Comparison of ENCODE assay signal across 8 cellular contexts in the genomic region with DNA sequence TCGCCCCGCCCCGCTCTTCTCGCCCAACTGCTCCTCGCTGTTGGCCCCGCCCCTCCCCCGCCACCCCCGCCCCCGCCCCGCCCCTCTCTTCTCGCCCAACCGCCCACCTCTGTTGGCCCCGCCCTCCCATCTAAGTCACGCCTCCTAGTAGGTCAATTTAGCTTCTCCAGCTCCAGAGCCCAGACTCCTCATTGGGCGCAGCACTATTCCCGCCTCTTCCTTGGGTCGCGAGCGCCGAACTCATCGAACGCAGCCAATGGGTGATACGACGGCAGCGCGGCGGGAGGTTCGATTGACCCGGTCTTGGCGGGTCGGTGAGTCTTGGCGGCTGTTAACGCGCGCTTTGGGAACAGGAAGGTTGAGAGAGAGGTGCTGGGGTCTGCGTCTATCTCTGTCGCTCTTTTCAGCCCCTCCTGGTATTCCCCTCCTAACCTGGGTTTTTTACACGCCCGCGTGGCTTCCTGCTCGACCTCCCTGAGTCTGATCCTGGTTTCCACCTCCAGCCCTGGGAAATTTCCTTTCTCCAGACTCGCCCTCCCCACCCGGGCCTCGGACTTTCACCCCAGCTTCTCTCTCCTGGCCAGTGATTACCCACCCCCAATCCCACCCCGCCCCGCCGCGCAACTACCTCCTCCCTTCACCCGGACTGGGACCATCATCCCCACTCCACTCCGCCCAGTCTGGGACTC. TPM values are rescaled to one million over a fixed set of nuclear protein-coding genes. Genes with fewer than 3 reads are reported as not detected.
A peak's percentile ranks its signal among the peaks of the same experiment; 100 is the strongest.
DNase-seq lines count a peak whose midpoint lies in the region; ATAC-seq and TF ChIP-seq lines count a peak whose summit lies in the region.

RAD54L (plus strand) TSS at position 331 of the 689 bp plus-strand sequence. CDS start 643 bp downstream, outside the sequence.

- H3K4me3 ChIP-seq in LNCaP clone FGC (ENCODE audit: low read depth, low read length), result peak within 1 kb of the TSS; percentile 73
- peak within 1 kb of the TSS; percentile 72 to 90 (median 77) for H3K4me3 ChIP-seq in fibroblast of lung (replicated peaks in 1 of 4; ENCODE audit: control extremely low read depth in 1 of 4, insufficient read depth in 1 of 4, low read depth in 3 of 4, low read length in 4 of 4)

- H3K27me3 ChIP-seq in fibroblast of lung (ENCODE audit: control insufficient read depth, insufficient read depth, low read length), result no peaks in the 10 kb centered on the region

- H3K4me1 ChIP-seq in fibroblast of lung (ENCODE audit: control insufficient read depth, extremely low read depth, insufficient read depth, low read length), result no peaks in the 10 kb centered on the region

- H2AFZ ChIP-seq in fibroblast of lung (ENCODE audit: low read length), result peak within 1 kb of the TSS; percentile 89

- H3K9me3 Mint-ChIP-seq in activated T-helper 1 cell treated with anti-CD3 and anti-CD28 coated beads, Interleukin-12 subunit alpha, Interleukin-12 subunit beta, Interleukin-2, Interleukin-4 antibody, amounts not matched to agents 30 ng/mL and 10 ng/mL and 1 ng/mL, durations not matched to agents 14 hours and 24 hours and 36 hours, result no peaks in the 10 kb centered on the region
- no peaks in the 10 kb centered on the region for H3K9me3 Mint-ChIP-seq in naive thymus-derived CD8-positive, alpha-beta T cell
- H3K9me3 Mint-ChIP-seq in stimulated activated naive B cell treated with anti-CD40 and anti-IgM and Interleukin-4, amounts not matched to agents 10 μg/mL and 1 μg/mL and 100 μg/mL, for 72 hours, result no peaks in the 10 kb centered on the region

- H3K4me2 ChIP-seq in fibroblast of lung (ENCODE audit: extremely low read depth, insufficient read depth, low read length), result peak within 1 kb of the TSS; percentile 79

- ATAC-seq in naive thymus-derived CD8-positive, alpha-beta T cell, result peak; percentile 93 to 94
- ATAC-seq in stimulated activated naive B cell treated with anti-CD40 and anti-IgM and Interleukin-4, amounts not matched to agents 10 μg/mL and 1 μg/mL and 100 μg/mL, for 72 hours (replicated peaks), result peak; percentile 91 to 94

- intact Hi-C loops in activated T-helper 1 cell treated with anti-CD3 and anti-CD28 coated beads, Interleukin-12 subunit alpha, Interleukin-12 subunit beta, Interleukin-2, Interleukin-4 antibody, amounts not matched to agents 30 ng/mL and 10 ng/mL and 1 ng/mL, durations not matched to agents 14 hours and 24 hours and 36 hours (cut with micrococcal nuclease), result loop anchor here (1.0 to 5.0 kb wide), 10 partner anchors 49 to 1235 kb away; partner anchors contain the start of genes EFCAB14, GPBP1L1, HECTD3 and IPP

- peaks cover 17% of the 10 kb centered on the region for H3K36me3 Mint-ChIP-seq in activated T-helper 1 cell treated with anti-CD3 and anti-CD28 coated beads, Interleukin-12 subunit alpha, Interleukin-12 subunit beta, Interleukin-2, Interleukin-4 antibody, amounts not matched to agents 30 ng/mL and 10 ng/mL and 1 ng/mL, durations not matched to agents 14 hours and 24 hours and 36 hours (ENCODE audit: low read depth)
- no peaks in the 10 kb centered on the region for H3K36me3 Mint-ChIP-seq in naive thymus-derived CD8-positive, alpha-beta T cell
- peaks cover 1 to 17% of the 10 kb centered on the region in 2 donors for H3K36me3 Mint-ChIP-seq in stimulated activated naive B cell treated with anti-CD40 and anti-IgM and Interleukin-4, amounts not matched to agents 10 μg/mL and 1 μg/mL and 100 μg/mL, for 72 hours

- no peaks in the 10 kb centered on the region for H3K27me3 Mint-ChIP-seq in activated T-helper 1 cell treated with anti-CD3 and anti-CD28 coated beads, Interleukin-12 subunit alpha, Interleukin-12 subunit beta, Interleukin-2, Interleukin-4 antibody, amounts not matched to agents 30 ng/mL and 10 ng/mL and 1 ng/mL, durations not matched to agents 14 hours and 24 hours and 36 hours (ENCODE audit: insufficient read depth)
- H3K27me3 Mint-ChIP-seq in naive thymus-derived CD8-positive, alpha-beta T cell, result no peaks in the 10 kb centered on the region
- H3K27me3 Mint-ChIP-seq in stimulated activated naive B cell treated with anti-CD40 and anti-IgM and Interleukin-4, amounts not matched to agents 10 μg/mL and 1 μg/mL and 100 μg/mL, for 72 hours, result no peaks in the 10 kb centered on the region

- TF ChIP-seq CTCF in LNCaP clone FGC (IDR thresholded peaks at IDR 0.05; ENCODE audit: control insufficient read depth, extremely low read depth, insufficient read depth) (no peak), fibroblast of lung (conservative IDR thresholded peaks at IDR 0.05 in 1 of 2, IDR thresholded peaks at IDR 0.05 in 1 of 2; ENCODE audit: low read depth in 1 of 2, low read length in 2 of 2) (no peak)

- peak; percentile 99 for DNase-seq in EH (ENCODE audit: low read depth)
- DNase-seq in GOT3 (lab: John Stamatoyannopoulos, UW), result peak; percentile 90
- peak; percentile 97 for DNase-seq in LNCaP clone FGC (ENCODE audit: low read depth)
- peak; percentile 100 for DNase-seq in RPMI8226
- peak; percentile 95 for DNase-seq in activated T-helper 1 cell treated with anti-CD3 and anti-CD28 coated beads, Interleukin-12 subunit alpha, Interleukin-12 subunit beta, Interleukin-2, Interleukin-4 antibody, amounts not matched to agents 30 ng/mL and 10 ng/mL and 1 ng/mL, durations not matched to agents 14 hours and 24 hours and 36 hours (ENCODE audit: low spot score)
- peak; percentile 99 for DNase-seq in fibroblast of lung (ENCODE audit: low read depth in 2 of 2)
- peak; percentile 88 to 98 (median 94) for DNase-seq in naive thymus-derived CD8-positive, alpha-beta T cell
- DNase-seq in stimulated activated naive B cell treated with anti-CD40 and anti-IgM and Interleukin-4, amounts not matched to agents 10 μg/mL and 1 μg/mL and 100 μg/mL, for 72 hours, result peak; percentile 95

- H3K79me2 ChIP-seq in fibroblast of lung (ENCODE audit: control insufficient read depth, insufficient read depth, low read length), result peaks cover 10% of the 10 kb centered on the region

- no peaks in the 10 kb centered on the region for H3K36me3 ChIP-seq in fibroblast of lung (ENCODE audit: control insufficient read depth, insufficient read depth, low read length)

- no peaks in the 10 kb centered on the region for H4K20me1 ChIP-seq in fibroblast of lung (ENCODE audit: control insufficient read depth, extremely low read depth, insufficient read depth, low read length)

- H3K9ac ChIP-seq in fibroblast of lung (ENCODE audit: insufficient read depth, low read length), result peak within 1 kb of the TSS; percentile 60

- POLR2A ChIA-PET in naive thymus-derived CD8-positive, alpha-beta T cell (lab: Charles Lee), result interaction anchor here (0.5 to 2.8 kb wide), 5 partner anchors 11 to 697 kb away, joined by 3 to 29 read pairs (median 6); partner anchors contain the start of genes AKR1A1, LRRC41, NSUN4 and UQCRH

- peak within 1 kb of the TSS; percentile 59 for H3K27ac ChIP-seq in fibroblast of lung (ENCODE audit: insufficient read depth, low read length)

- no peaks in the 10 kb centered on the region for H3K9me3 ChIP-seq in fibroblast of lung (ENCODE audit: control insufficient read depth, insufficient read depth, low read depth, low read length)

- H3K4me1 Mint-ChIP-seq in activated T-helper 1 cell treated with anti-CD3 and anti-CD28 coated beads, Interleukin-12 subunit alpha, Interleukin-12 subunit beta, Interleukin-2, Interleukin-4 antibody, amounts not matched to agents 30 ng/mL and 10 ng/mL and 1 ng/mL, durations not matched to agents 14 hours and 24 hours and 36 hours (ENCODE audit: low read depth), result peaks cover 39% of the 10 kb centered on the region
- peaks cover 8 to 21% (median 19%) of the 10 kb centered on the region in 4 donors for H3K4me1 Mint-ChIP-seq in naive thymus-derived CD8-positive, alpha-beta T cell
- peaks cover 15 to 25% of the 10 kb centered on the region in 2 donors for H3K4me1 Mint-ChIP-seq in stimulated activated naive B cell treated with anti-CD40 and anti-IgM and Interleukin-4, amounts not matched to agents 10 μg/mL and 1 μg/mL and 100 μg/mL, for 72 hours

- peak within 1 kb of the TSS; percentile 94 for H3K27ac Mint-ChIP-seq in activated T-helper 1 cell treated with anti-CD3 and anti-CD28 coated beads, Interleukin-12 subunit alpha, Interleukin-12 subunit beta, Interleukin-2, Interleukin-4 antibody, amounts not matched to agents 30 ng/mL and 10 ng/mL and 1 ng/mL, durations not matched to agents 14 hours and 24 hours and 36 hours
- peak within 1 kb of the TSS; percentile 71 to 94 (median 86) for H3K27ac Mint-ChIP-seq in naive thymus-derived CD8-positive, alpha-beta T cell
- H3K27ac Mint-ChIP-seq in stimulated activated naive B cell treated with anti-CD40 and anti-IgM and Interleukin-4, amounts not matched to agents 10 μg/mL and 1 μg/mL and 100 μg/mL, for 72 hours, result peak within 1 kb of the TSS; percentile 92

- H3K4me3 Mint-ChIP-seq in activated T-helper 1 cell treated with anti-CD3 and anti-CD28 coated beads, Interleukin-12 subunit alpha, Interleukin-12 subunit beta, Interleukin-2, Interleukin-4 antibody, amounts not matched to agents 30 ng/mL and 10 ng/mL and 1 ng/mL, durations not matched to agents 14 hours and 24 hours and 36 hours, result peak within 1 kb of the TSS; percentile 97
- peak within 1 kb of the TSS; percentile 82 to 96 (median 92) for H3K4me3 Mint-ChIP-seq in naive thymus-derived CD8-positive, alpha-beta T cell
- peak within 1 kb of the TSS; percentile 91 to 93 for H3K4me3 Mint-ChIP-seq in stimulated activated naive B cell treated with anti-CD40 and anti-IgM and Interleukin-4, amounts not matched to agents 10 μg/mL and 1 μg/mL and 100 μg/mL, for 72 hours

RNA-seq across cellular contexts. Expression of gene RAD54L, which starts in this region (rescaled TPM):
- 49.7 and 50.2 TPM in 2 replicates for total RNA-seq in activated T-helper 1 cell treated with anti-CD3 and anti-CD28 coated beads, Interleukin-12 subunit alpha, Interleukin-12 subunit beta, Interleukin-2, Interleukin-4 antibody, amounts not matched to agents 30 ng/mL and 10 ng/mL and 1 ng/mL, durations not matched to agents 14 hours and 24 hours and 36 hours
- 0.26 and 0.66 TPM in 2 replicates for total RNA-seq in fibroblast of lung
- polyA plus RNA-seq in fibroblast of lung, result 1.3 and 6.9 TPM in 2 replicates
- 2.0 and 6.9 TPM in 2 replicates for polyA plus RNA-seq in fibroblast of lung (2012)
- polyA minus RNA-seq in fibroblast of lung (ENCODE audit: low replicate concordance), result 8.6 and 22.6 TPM in 2 replicates
- 1 to 10 TPM in 1 of 2 experiments, under 1 TPM in 1; 0.80 to 1.0 TPM for total RNA-seq in naive thymus-derived CD8-positive, alpha-beta T cell
- polyA plus RNA-seq in naive thymus-derived CD8-positive, alpha-beta T cell, result under 1 TPM in 1 of 3 donors, not detected in 2; 0.27 TPM

Comparison
In these comparisons a context has a peak if more than half of its experiments do, and no peak if none do; other contexts are left out.
1. Peak in every context shown above with its lines: DNase-seq, ATAC-seq, H3K4me3 ChIP-seq and H3K27ac ChIP-seq.
2. RNA of gene RAD54L (total RNA-seq): 49.7 to 50.2 TPM in activated T-helper 1 cell treated with anti-CD3 and anti-CD28 coated beads, Interleukin-12 subunit alpha, Interleukin-12 subunit beta, Interleukin-2, Interleukin-4 antibody, amounts not matched to agents 30 ng/mL and 10 ng/mL and 1 ng/mL, durations not matched to agents 14 hours and 24 hours and 36 hours; 0.80 to 1.0 TPM in naive thymus-derived CD8-positive, alpha-beta T cell and 0.26 to 0.66 TPM in fibroblast of lung; every median in the first group is over 10 times any median in the second.